Comparison of ENCODE assay signal across 30 cellular contexts in the genomic region with DNA sequence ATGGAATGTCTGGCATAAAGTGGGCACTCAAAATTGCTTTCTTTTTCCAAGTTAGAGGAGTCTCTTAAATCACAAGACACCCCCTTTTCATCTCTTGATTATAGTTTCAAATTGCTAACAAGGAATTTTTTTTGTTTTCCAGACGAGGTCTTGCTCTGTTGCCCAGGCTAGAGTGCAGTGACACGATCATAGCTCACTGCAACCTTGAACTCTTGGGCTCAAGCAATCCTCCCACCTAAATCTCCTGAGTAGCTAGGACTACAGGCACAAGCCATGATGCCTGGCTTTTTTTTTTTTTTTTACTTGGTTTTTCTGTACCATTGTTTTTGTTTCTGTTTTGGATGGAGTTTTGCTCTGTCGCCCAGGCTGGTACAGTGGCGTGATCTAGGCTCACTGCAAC.
"Had no signal": no experiment of that assay in that cellular context is flagged by ENCODE, and none has a peak within 500 bp of the region (broad histone marks: within the 10 kb centered on the region; RNA-seq: fewer than 3 reads in every experiment).

No MANE protein-coding gene starts in this region.

- ATAC-seq: activated CD8-positive, alpha-beta memory T cell treated with anti-CD3 and anti-CD28 coated beads, Interleukin-2, amount 10 ng/mL, durations not matched to agents 7 days and 5 days; activated T-cell treated with anti-CD3 and anti-CD28 coated beads, Interleukin-2, amount 50 U/mL, for 72 hours; body of pancreas; T-cell had no signal

- H3K9me3 Mint-ChIP-seq: activated B cell treated with CpG ODN at 0.5 μM for 24 hours; activated naive CD4-positive, alpha-beta T cell treated with anti-CD3 and anti-CD28 coated beads, Interleukin-2, amount 10 ng/mL, durations not matched to agents 7 days and 5 days; activated T-cell treated with anti-CD3 and anti-CD28 coated beads, Interleukin-2, amount 50 U/mL, for 72 hours; activated T-helper 2 cell treated with anti-CD3 and anti-CD28 coated beads, Interferon-gamma antibody, Interleukin-2, Interleukin-4, amounts not matched to agents 10 μg/mL and 5 μg/mL and 100 μg/mL, durations not matched to agents 14 hours and 24 hours and 36 hours; T-cell had no signal

- H3K27ac ChIP-seq: ascending aorta, body of pancreas, Peyer's patch, RWPE1, SJSA1 had no signal

- H3K4me3 Mint-ChIP-seq: activated B cell treated with CpG ODN at 0.5 μM for 24 hours; activated CD4-positive, alpha-beta T cell treated with anti-CD3 and anti-CD28 coated beads, Interleukin-2, amount 10 ng/mL, durations not matched to agents 24 days and 14 days; activated CD8-positive, alpha-beta memory T cell treated with anti-CD3 and anti-CD28 coated beads, Interleukin-2, amount 10 ng/mL, durations not matched to agents 7 days and 5 days; activated naive CD4-positive, alpha-beta T cell treated with anti-CD3 and anti-CD28 coated beads, Interleukin-2, amount 10 ng/mL, durations not matched to agents 7 days and 5 days; activated T-cell treated with anti-CD3 and anti-CD28 coated beads, Interleukin-2, amount 50 U/mL, for 72 hours; T-cell had no signal

- H3K9me3 ChIP-seq: ascending aorta, body of pancreas, Peyer's patch had no signal

- H3K36me3 ChIP-seq: ascending aorta, Peyer's patch had no signal

- H3K27me3 ChIP-seq: ascending aorta, body of pancreas, Peyer's patch, SJSA1 had no signal

- H3K27me3 Mint-ChIP-seq: activated B cell treated with CpG ODN at 0.5 μM for 24 hours; activated CD4-positive, alpha-beta T cell treated with anti-CD3 and anti-CD28 coated beads, Interleukin-2, amount 10 ng/mL, durations not matched to agents 24 days and 14 days; activated CD8-positive, alpha-beta memory T cell treated with anti-CD3 and anti-CD28 coated beads, Interleukin-2, amount 10 ng/mL, durations not matched to agents 7 days and 5 days; activated naive CD4-positive, alpha-beta T cell treated with anti-CD3 and anti-CD28 coated beads, Interleukin-2, amount 10 ng/mL, durations not matched to agents 7 days and 5 days; T-cell had no signal

- DNase-seq: activated B cell treated with CpG ODN at 0.5 μM for 24 hours; activated CD4-positive, alpha-beta T cell treated with anti-CD3 and anti-CD28 coated beads for 1 hour; activated CD4-positive, alpha-beta T cell treated with anti-CD3 and anti-CD28 coated beads, Interleukin-2, amount 10 ng/mL, durations not matched to agents 24 days and 14 days; activated CD4-positive, alpha-beta T cell treated with anti-CD3 and anti-CD28 coated beads, Interleukin-2, amount 50 U/mL, for 48 hours; activated CD8-positive, alpha-beta memory T cell treated with anti-CD3 and anti-CD28 coated beads, Interleukin-2, amount 10 ng/mL, durations not matched to agents 7 days and 5 days; activated gamma-delta T cell treated with Interleukin-2 at 50 U/mL for 16 hours; activated naive CD4-positive, alpha-beta T cell treated with anti-CD3 and anti-CD28 coated beads, Interleukin-2, amount 10 ng/mL, durations not matched to agents 7 days and 5 days; activated T-cell treated with anti-CD3 and anti-CD28 coated beads, Interleukin-2, amount 50 U/mL, for 72 hours; amniotic stem cell; body of pancreas; central memory CD4-positive, alpha-beta T cell; Karpas-422; MM.1S; NCI-H1105; NCI-H1436; NCI-H1694 treated with DMSO at 0.1 percent for 48 hours; NCI-H2029 treated with DMSO at 0.1 percent for 48 hours; NCI-H345; NCI-H510A; NCI-H526 treated with DMSO at 0.1 percent for 48 hours; NCI-H82; Peyer's patch; SHP77; T-cell; T-helper 2 cell; T1000 had no signal

- H3K4me3 ChIP-seq: ascending aorta, body of pancreas, Peyer's patch, SJSA1 had no signal

- H3K4me1 ChIP-seq: ascending aorta, Peyer's patch, SJSA1 had no signal

- H3K27ac Mint-ChIP-seq: activated B cell treated with CpG ODN at 0.5 μM for 24 hours; activated CD4-positive, alpha-beta T cell treated with anti-CD3 and anti-CD28 coated beads, Interleukin-2, amount 10 ng/mL, durations not matched to agents 24 days and 14 days; activated CD8-positive, alpha-beta memory T cell treated with anti-CD3 and anti-CD28 coated beads, Interleukin-2, amount 10 ng/mL, durations not matched to agents 7 days and 5 days; activated naive CD4-positive, alpha-beta T cell treated with anti-CD3 and anti-CD28 coated beads, Interleukin-2, amount 10 ng/mL, durations not matched to agents 7 days and 5 days; activated T-cell treated with anti-CD3 and anti-CD28 coated beads, Interleukin-2, amount 50 U/mL, for 72 hours; activated T-helper 2 cell treated with anti-CD3 and anti-CD28 coated beads, Interferon-gamma antibody, Interleukin-2, Interleukin-4, amounts not matched to agents 10 μg/mL and 5 μg/mL and 100 μg/mL, durations not matched to agents 14 hours and 24 hours and 36 hours had no signal
